ENCODE assay signal across 1 cellular context in genomic region chr16:86180244-86180643, GRCh38.
TF ChIP-seq lines count a peak whose summit lies in the region.

No MANE protein-coding gene starts in this region.

TF ChIP-seq in H1, 55 proteins besides CTCF, POLR2A, EP300 and RAD21 (continued from another document):
- no peak for TF ChIP-seq TAF7 (optimal IDR thresholded peaks at IDR 0.05; ENCODE audit: borderline replicate concordance, low read depth, low read length)
- TF ChIP-seq YY1 (IDR thresholded peaks at IDR 0.05; ENCODE audit: low read depth, low read length) = no peak
- TF ChIP-seq HDAC6 (IDR thresholded peaks at IDR 0.05; ENCODE audit: low read depth, low read length) = no peak
- TF ChIP-seq TEAD4 (IDR thresholded peaks at IDR 0.05; ENCODE audit: low read depth, low read length) = no peak
- no peak for TF ChIP-seq SUZ12 (IDR thresholded peaks at IDR 0.05; ENCODE audit: low read length)
- TF ChIP-seq ASH2L (IDR thresholded peaks at IDR 0.05; ENCODE audit: low read length) = no peak
